Comparison of ENCODE assay signal across 8 cellular contexts in the genomic region with DNA sequence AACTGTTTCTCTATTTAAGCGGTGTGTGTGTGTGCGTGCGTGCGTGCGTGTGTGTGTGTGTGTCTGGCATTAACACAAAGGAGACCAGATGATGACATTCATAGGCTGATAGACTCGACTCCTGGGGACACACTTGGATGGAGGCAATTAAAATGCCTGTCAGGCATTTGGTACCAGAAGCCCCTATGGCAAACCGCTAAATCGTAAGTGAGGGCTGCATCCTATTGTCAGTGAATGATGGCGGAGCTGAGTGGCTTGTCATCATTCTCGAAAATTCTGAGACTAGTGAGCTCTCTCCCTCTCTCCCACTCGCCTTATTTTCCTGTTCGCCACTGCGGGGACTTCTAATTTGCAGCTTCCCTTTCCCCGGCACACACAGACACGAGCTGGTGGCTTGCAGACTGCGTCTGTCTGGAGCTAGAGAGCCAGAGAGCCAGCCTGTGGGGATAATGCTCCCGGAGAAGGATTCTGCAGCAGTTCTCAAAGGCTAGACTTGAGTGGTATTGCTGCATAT.
DNase-seq lines count a peak whose midpoint lies in the region; ATAC-seq and TF ChIP-seq lines count a peak whose summit lies in the region.

No MANE protein-coding gene starts in this region.

- ATAC-seq in GM21360 (IDR thresholded peaks at IDR 0.05; ENCODE audit: unreplicated experiment), result no peak

- peaks cover 4% of the 10 kb centered on the region for H3K27me3 Mint-ChIP-seq in nephron progenitor cell (ENCODE audit: low read depth, poor library complexity)

- no peaks in the 10 kb centered on the region for H3K36me3 Mint-ChIP-seq in nephron progenitor cell (ENCODE audit: low read depth)

- H3K4me3 Mint-ChIP-seq in nephron progenitor cell, result peak overlapping the region; percentile 69

- no peak overlapping the region for H3K27ac Mint-ChIP-seq in nephron progenitor cell

- DNase-seq in GM04504 (ENCODE audit: low read depth), result peak; percentile 10
- peak; percentile 54 to 73 for DNase-seq in NCI-H446 (lab: John Stamatoyannopoulos, UW)
- peak; percentile 24 for DNase-seq in dermis blood vessel endothelial cell
- peak; percentile 35 for DNase-seq in nephron progenitor cell
- DNase-seq in SW480 (ENCODE audit: low spot score), result no peak
- DNase-seq in stimulated activated CD4-positive, alpha-beta T cell treated with anti-CD3 and anti-CD28 coated beads, Interleukin-2, amount 100 ng/mL, for 48 hours, result no peak
- no peak for DNase-seq in SKM-1 treated with dmso at 0.1 percent for 144 hours (lab: John Stamatoyannopoulos, UW; ENCODE audit: unreplicated experiment)

- TF ChIP-seq CTCF in nephron progenitor cell (IDR thresholded peaks at IDR 0.05), result no peak

- H3K9me3 Mint-ChIP-seq in nephron progenitor cell, result no peaks in the 10 kb centered on the region

- peaks cover 19% of the 10 kb centered on the region for H3K4me1 Mint-ChIP-seq in nephron progenitor cell

Comparison
In these comparisons a context has a peak if more than half of its experiments do, and no peak if none do; other contexts are left out.
1. DNase-seq: peak in GM04504 (single experiment), NCI-H446 (2 of 2), dermis blood vessel endothelial cell (single experiment) and nephron progenitor cell (single experiment); none in SW480 (single experiment), stimulated activated CD4-positive, alpha-beta T cell treated with anti-CD3 and anti-CD28 coated beads, Interleukin-2, amount 100 ng/mL, for 48 hours (0 of 2) and SKM-1 treated with dmso at 0.1 percent for 144 hours (single experiment).